In the genomic region with DNA sequence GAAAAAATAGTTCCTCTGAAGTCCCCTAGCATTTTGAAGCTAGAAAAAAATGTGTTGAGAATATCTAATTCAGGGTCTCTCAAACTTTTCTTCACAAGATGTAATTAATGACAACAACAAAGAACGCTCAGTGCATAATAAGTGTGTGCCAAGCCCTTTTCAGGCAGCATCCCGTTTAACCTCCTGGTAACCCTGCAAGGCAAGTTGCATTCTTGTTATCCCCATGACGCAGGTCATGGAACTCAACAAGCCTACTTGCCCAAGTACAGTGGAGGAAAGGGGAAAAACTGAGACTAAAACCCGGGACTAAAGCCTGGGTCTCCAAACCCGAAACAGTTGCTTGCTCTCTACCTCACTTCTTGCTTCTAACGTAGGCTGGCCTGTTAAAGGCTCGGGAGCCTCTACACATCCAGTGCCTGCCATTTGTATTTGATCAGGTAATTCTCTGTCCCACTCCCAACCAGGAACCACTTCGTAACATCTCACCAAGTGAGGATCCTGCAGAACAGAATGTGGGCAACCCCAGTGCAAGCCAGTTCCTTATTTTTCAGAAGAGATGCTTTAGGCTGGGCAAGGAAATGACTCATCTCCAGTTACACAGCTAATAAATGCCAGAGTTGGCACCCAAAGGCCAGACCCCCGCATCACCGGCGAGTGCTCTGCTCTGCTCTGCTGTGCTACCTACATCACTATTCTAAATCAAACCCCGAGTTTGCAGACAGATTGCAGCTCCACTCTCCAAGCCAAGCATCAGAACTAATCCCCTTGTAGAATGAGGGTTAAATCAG, we compare ENCODE assay signal across 10 cellular contexts. TPM values are rescaled to one million over a fixed set of nuclear protein-coding genes. Genes with fewer than 3 reads are reported as not detected.
A peak's percentile ranks its signal among the peaks of the same experiment; 100 is the strongest.
DNase-seq lines count a peak whose midpoint lies in the region; ATAC-seq and TF ChIP-seq lines count a peak whose summit lies in the region.
"Had no signal": no experiment of that assay in that cellular context is flagged by ENCODE, and none has a peak within 500 bp of the region (broad histone marks: within the 10 kb centered on the region; RNA-seq: fewer than 3 reads in every experiment).

No MANE protein-coding gene starts in this region.

- peak overlapping the region in 4 of 5 experiments; percentile 84 to 89 (median 89) for H3K27ac Mint-ChIP-seq in brain
- H3K27ac Mint-ChIP-seq in naive thymus-derived CD4-positive, alpha-beta T cell: no peak overlapping the region
- H3K27ac Mint-ChIP-seq: activated CD8-positive, alpha-beta T cell treated with anti-CD3 and anti-CD28 coated beads for 36 hours had no signal

- no peak for TF ChIP-seq CTCF in brain (conservative IDR thresholded peaks at IDR 0.05)

- H3K4me1 ChIP-seq in naive thymus-derived CD4-positive, alpha-beta T cell (ENCODE audit: control insufficient read depth in 2 of 2, insufficient read depth in 2 of 2, low read length in 2 of 2): no peaks in the 10 kb centered on the region

- peak overlapping the region in 1 of 5 experiments; percentile 28 for H3K4me3 Mint-ChIP-seq in brain
- no peak overlapping the region for H3K4me3 Mint-ChIP-seq in naive thymus-derived CD4-positive, alpha-beta T cell
- H3K4me3 Mint-ChIP-seq: activated CD8-positive, alpha-beta T cell treated with anti-CD3 and anti-CD28 coated beads for 36 hours had no signal

- no peaks in the 10 kb centered on the region for H3K36me3 ChIP-seq in naive thymus-derived CD4-positive, alpha-beta T cell (ENCODE audit: control insufficient read depth in 2 of 3, insufficient read depth in 3 of 3, low read length in 3 of 3)

- DNase-seq in ACHN (peak; percentile 44), M059J (ENCODE audit: low read depth) (peak; percentile 71), SHP77 (lab: John Stamatoyannopoulos, UW) (no peak), DMS153 treated with DMSO at 0.1 percent for 48 hours (lab: John Stamatoyannopoulos, UW; ENCODE audit: unreplicated experiment) (no peak)
- no peak for DNase-seq in naive thymus-derived CD4-positive, alpha-beta T cell
- no peak for DNase-seq in activated naive CD4-positive, alpha-beta T cell treated with anti-CD3 and anti-CD28 coated beads, Interleukin-2, amount 50 U/mL, for 16 hours
- no peak for DNase-seq in activated CD4-positive, alpha-beta T cell treated with anti-CD3 and anti-CD28 coated beads for 4 hours
- DNase-seq: activated CD8-positive, alpha-beta T cell treated with anti-CD3 and anti-CD28 coated beads for 36 hours; CD4-positive, CD25-positive, alpha-beta regulatory T cell had no signal

- POLR2A ChIA-PET in naive thymus-derived CD4-positive, alpha-beta T cell (lab: Charles Lee): no interaction called here

- H3K27me3 ChIP-seq in naive thymus-derived CD4-positive, alpha-beta T cell (ENCODE audit: control insufficient read depth in 2 of 2, insufficient read depth in 2 of 2, low read length in 2 of 2): no peaks in the 10 kb centered on the region

- H3K27ac ChIP-seq in naive thymus-derived CD4-positive, alpha-beta T cell (ENCODE audit: low read depth, low read length): no peak overlapping the region

- peaks cover 3% of the 10 kb centered on the region for H3K36me3 Mint-ChIP-seq in brain
- no peaks in the 10 kb centered on the region for H3K36me3 Mint-ChIP-seq in naive thymus-derived CD4-positive, alpha-beta T cell

- peak; percentile 70 for ATAC-seq in naive thymus-derived CD4-positive, alpha-beta T cell
- ATAC-seq: activated CD8-positive, alpha-beta T cell treated with anti-CD3 and anti-CD28 coated beads for 36 hours had no signal

- H3K9me3 Mint-ChIP-seq in brain: peaks cover 0 to 3% (median 0%) of the 10 kb centered on the region in 5 experiments
- peaks cover 0 to 2% (median 0%) of the 10 kb centered on the region in 11 donors for H3K9me3 Mint-ChIP-seq in naive thymus-derived CD4-positive, alpha-beta T cell
- H3K9me3 Mint-ChIP-seq: activated CD8-positive, alpha-beta T cell treated with anti-CD3 and anti-CD28 coated beads for 36 hours; CD4-positive, CD25-positive, alpha-beta regulatory T cell had no signal

- peaks cover 69% of the 10 kb centered on the region for H3K4me1 Mint-ChIP-seq in brain
- no peaks in the 10 kb centered on the region for H3K4me1 Mint-ChIP-seq in naive thymus-derived CD4-positive, alpha-beta T cell

- H3K4me3 ChIP-seq in naive thymus-derived CD4-positive, alpha-beta T cell (ENCODE audit: low read length): no peak overlapping the region

- in situ Hi-C loops in ACHN (cut with HindIII; ENCODE audit: low pct_ligation_motif_present, low pct_unique_long_range_greater_than_20kb, low sequenced_read_pairs): no loop called here

- CTCF ChIA-PET in naive thymus-derived CD4-positive, alpha-beta T cell (lab: Charles Lee): no interaction called here

- H3K27me3 Mint-ChIP-seq in brain: peaks cover 7% of the 10 kb centered on the region
- peaks cover 0 to 19% (median 14%) of the 10 kb centered on the region in 5 donors for H3K27me3 Mint-ChIP-seq in naive thymus-derived CD4-positive, alpha-beta T cell
- H3K27me3 Mint-ChIP-seq: CD4-positive, CD25-positive, alpha-beta regulatory T cell had no signal

- intact Hi-C loops in naive thymus-derived CD4-positive, alpha-beta T cell (cut with micrococcal nuclease): no loop called here

- H3K9me3 ChIP-seq in naive thymus-derived CD4-positive, alpha-beta T cell (ENCODE audit: control insufficient read depth in 2 of 3, low read length in 3 of 3): no peaks in the 10 kb centered on the region

RNA-seq across cellular contexts. Expression of gene LMCD1, which starts 28.3 kb away (rescaled TPM):
- total RNA-seq in M059J (2014; rRNA removed; shearing (Covaris generic)): 10.0 and 18.1 TPM in 2 replicates
- 8.8 TPM for polyA plus RNA-seq in brain (ENCODE audit: insufficient read depth, low read depth, low replicate concordance)
- total RNA-seq in naive thymus-derived CD4-positive, alpha-beta T cell: under 1 TPM in 1 of 5 experiments, not detected in 4; 0.56 TPM
- polyA plus RNA-seq in naive thymus-derived CD4-positive, alpha-beta T cell: not detected

Comparison
In these comparisons a context has a peak if more than half of its experiments do, and no peak if none do; other contexts are left out.
1. DNase-seq: peak in ACHN (single experiment) and M059J (single experiment); none in naive thymus-derived CD4-positive, alpha-beta T cell (0 of 9), SHP77 (0 of 2), activated naive CD4-positive, alpha-beta T cell treated with anti-CD3 and anti-CD28 coated beads, Interleukin-2, amount 50 U/mL, for 16 hours (single experiment), DMS153 treated with DMSO at 0.1 percent for 48 hours (single experiment) and activated CD4-positive, alpha-beta T cell treated with anti-CD3 and anti-CD28 coated beads for 4 hours (0 of 2).
2. H3K27ac Mint-ChIP-seq: peak in brain (4 of 5); none in naive thymus-derived CD4-positive, alpha-beta T cell (0 of 9).